ENCODE assay signal across 8 cellular contexts in the genomic region with DNA sequence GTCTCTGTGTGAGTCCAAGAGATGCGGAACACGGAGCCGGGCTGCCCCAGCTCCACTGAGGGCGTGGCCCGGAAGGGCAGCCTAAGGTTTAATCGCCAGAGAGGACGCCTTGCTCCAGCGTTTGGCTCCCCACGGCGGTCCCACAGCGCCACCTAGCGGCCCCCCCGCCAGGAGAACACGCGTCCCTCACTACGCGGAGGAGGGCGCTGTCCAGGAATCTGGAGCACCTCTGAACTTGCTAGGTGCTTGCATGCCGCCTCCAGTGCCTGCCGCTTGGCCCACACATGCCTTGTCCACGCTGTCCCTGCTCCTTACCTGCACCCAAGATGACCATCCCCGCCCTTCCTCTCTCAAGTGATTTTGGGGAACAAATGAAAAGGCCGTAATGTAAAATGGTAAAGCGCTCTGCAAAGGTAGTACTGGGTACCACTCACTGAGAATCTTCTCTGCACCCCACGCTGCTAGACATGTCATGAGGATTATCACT. TPM values are rescaled to one million over a fixed set of nuclear protein-coding genes. Genes with fewer than 3 reads are reported as not detected.
DNase-seq lines count a peak whose midpoint lies in the region; ATAC-seq and TF ChIP-seq lines count a peak whose summit lies in the region.

No MANE protein-coding gene starts in this region.

- ATAC-seq in GM21723 (IDR thresholded peaks at IDR 0.05; ENCODE audit: unreplicated experiment): peak; percentile 99

- no peaks in the 10 kb centered on the region for H3F3A ChIP-seq in DOHH2 (ENCODE audit: control insufficient read depth, insufficient read depth)

- H3K36me3 ChIP-seq in DOHH2 (ENCODE audit: control insufficient read depth, low read length) (no peaks in the 10 kb centered on the region), fibroblast of lung (ENCODE audit: control insufficient read depth, insufficient read depth, low read length) (no peaks in the 10 kb centered on the region)

- H3K27me3 Mint-ChIP-seq in IgD-negative memory B cell (peaks cover 28% of the 10 kb centered on the region), nephron progenitor cell (ENCODE audit: low read depth, poor library complexity) (peaks cover 59% of the 10 kb centered on the region)
- H3K27me3 Mint-ChIP-seq in activated T-cell treated with anti-CD3 and anti-CD28 coated beads, Interleukin-2, amount 50 U/mL, for 24 hours: peaks cover 33% of the 10 kb centered on the region
- peaks cover 30% of the 10 kb centered on the region for H3K27me3 Mint-ChIP-seq in stimulated activated naive CD8-positive, alpha-beta T cell treated with anti-CD3 and anti-CD28 coated beads, Interleukin-15, Interleukin-2, amounts not matched to agents 100 ng/mL and 50 ng/mL, for 24 hours

- peaks cover 6% of the 10 kb centered on the region; the same call in 1 of the 2 replicates for H3K4me1 ChIP-seq in DOHH2 (ENCODE audit: control insufficient read depth, low read length)
- peaks cover 3% of the 10 kb centered on the region for H3K4me1 ChIP-seq in fibroblast of lung (ENCODE audit: control insufficient read depth, extremely low read depth, insufficient read depth, low read length)

- peaks cover 10% of the 10 kb centered on the region; the same call in 1 of the 2 replicates for H3K27me3 ChIP-seq in DOHH2 (ENCODE audit: control insufficient read depth, low read length)
- peaks cover 7% of the 10 kb centered on the region for H3K27me3 ChIP-seq in fibroblast of lung (ENCODE audit: control insufficient read depth, insufficient read depth, low read length)

- peak overlapping the region; percentile 73 for H3K4me2 ChIP-seq in DOHH2 (ENCODE audit: low read length)
- peak overlapping the region; percentile 66 for H3K4me2 ChIP-seq in fibroblast of lung (ENCODE audit: extremely low read depth, insufficient read depth, low read length)

- H3K4me3 ChIP-seq in DOHH2 (ENCODE audit: low read length) (peak overlapping the region; percentile 58), fibroblast of lung (replicated peaks in 1 of 4; ENCODE audit: control extremely low read depth in 1 of 4, insufficient read depth in 1 of 4, low read depth in 3 of 4, low read length in 4 of 4) (no peak overlapping the region)

- H3K9me3 Mint-ChIP-seq in IgD-negative memory B cell: no peaks in the 10 kb centered on the region
- no peaks in the 10 kb centered on the region for H3K9me3 Mint-ChIP-seq in activated T-cell treated with anti-CD3 and anti-CD28 coated beads, Interleukin-2, amount 50 U/mL, for 24 hours
- no peaks in the 10 kb centered on the region for H3K9me3 Mint-ChIP-seq in nephron progenitor cell
- no peaks in the 10 kb centered on the region for H3K9me3 Mint-ChIP-seq in stimulated activated naive CD8-positive, alpha-beta T cell treated with anti-CD3 and anti-CD28 coated beads, Interleukin-15, Interleukin-2, amounts not matched to agents 100 ng/mL and 50 ng/mL, for 24 hours

- peaks cover 0 to 12% (median 0%) of the 10 kb centered on the region in 3 donors for H3K4me1 Mint-ChIP-seq in IgD-negative memory B cell
- H3K4me1 Mint-ChIP-seq in activated T-cell treated with anti-CD3 and anti-CD28 coated beads, Interleukin-2, amount 50 U/mL, for 24 hours (ENCODE audit: low read depth): peaks cover 18% of the 10 kb centered on the region
- peaks cover 16% of the 10 kb centered on the region for H3K4me1 Mint-ChIP-seq in nephron progenitor cell
- peaks cover 13% of the 10 kb centered on the region for H3K4me1 Mint-ChIP-seq in stimulated activated naive CD8-positive, alpha-beta T cell treated with anti-CD3 and anti-CD28 coated beads, Interleukin-15, Interleukin-2, amounts not matched to agents 100 ng/mL and 50 ng/mL, for 24 hours (ENCODE audit: low read depth)

- H2AFZ ChIP-seq in fibroblast of lung (ENCODE audit: low read length): peak overlapping the region; percentile 28

- H3K27ac ChIP-seq in DOHH2 (ENCODE audit: low read depth, low read length) (no peak overlapping the region), fibroblast of lung (ENCODE audit: insufficient read depth, low read length) (no peak overlapping the region)

- H4K20me1 ChIP-seq in DOHH2 (ENCODE audit: control insufficient read depth, insufficient read depth, low read depth, low read length) (no peaks in the 10 kb centered on the region), fibroblast of lung (ENCODE audit: control insufficient read depth, extremely low read depth, insufficient read depth, low read length) (no peaks in the 10 kb centered on the region)

- H3K4me3 Mint-ChIP-seq in IgD-negative memory B cell (peak overlapping the region in 3 of 4 donors; percentile 30 to 76 (median 59)), nephron progenitor cell (peak overlapping the region; percentile 52)
- peak overlapping the region; percentile 63 for H3K4me3 Mint-ChIP-seq in activated T-cell treated with anti-CD3 and anti-CD28 coated beads, Interleukin-2, amount 50 U/mL, for 24 hours
- peak overlapping the region; percentile 36 for H3K4me3 Mint-ChIP-seq in stimulated activated naive CD8-positive, alpha-beta T cell treated with anti-CD3 and anti-CD28 coated beads, Interleukin-15, Interleukin-2, amounts not matched to agents 100 ng/mL and 50 ng/mL, for 24 hours

- H3K36me3 Mint-ChIP-seq in IgD-negative memory B cell: no peaks in the 10 kb centered on the region
- no peaks in the 10 kb centered on the region for H3K36me3 Mint-ChIP-seq in activated T-cell treated with anti-CD3 and anti-CD28 coated beads, Interleukin-2, amount 50 U/mL, for 24 hours (ENCODE audit: low read depth)
- no peaks in the 10 kb centered on the region for H3K36me3 Mint-ChIP-seq in nephron progenitor cell (ENCODE audit: low read depth)
- H3K36me3 Mint-ChIP-seq in stimulated activated naive CD8-positive, alpha-beta T cell treated with anti-CD3 and anti-CD28 coated beads, Interleukin-15, Interleukin-2, amounts not matched to agents 100 ng/mL and 50 ng/mL, for 24 hours (ENCODE audit: low read depth): no peaks in the 10 kb centered on the region

- peak; percentile 94 for DNase-seq in activated T-cell treated with anti-CD3 and anti-CD28 coated beads, Interleukin-2, amount 50 U/mL, for 24 hours
- peak; percentile 64 to 77 for DNase-seq in fibroblast of lung (ENCODE audit: low read depth in 2 of 2)
- DNase-seq in nephron progenitor cell: peak; percentile 99

- TF ChIP-seq CTCF in DOHH2 (IDR thresholded peaks at IDR 0.05; ENCODE audit: low read depth, low read length, poor library complexity, severe bottlenecking): peak; percentile 99
- peak; percentile 98 to 99 for TF ChIP-seq CTCF in fibroblast of lung (conservative IDR thresholded peaks at IDR 0.05 in 1 of 2, IDR thresholded peaks at IDR 0.05 in 1 of 2; ENCODE audit: low read depth in 1 of 2, low read length in 2 of 2)
- peak; percentile 99 for TF ChIP-seq CTCF in nephron progenitor cell (IDR thresholded peaks at IDR 0.05)

- no peaks in the 10 kb centered on the region for H3K79me2 ChIP-seq in DOHH2 (ENCODE audit: control insufficient read depth, low read length)
- H3K79me2 ChIP-seq in fibroblast of lung (ENCODE audit: control insufficient read depth, insufficient read depth, low read length): no peaks in the 10 kb centered on the region

- H3K27ac Mint-ChIP-seq in IgD-negative memory B cell (peak overlapping the region in 1 of 3 donors; percentile 82), nephron progenitor cell (no peak overlapping the region)
- H3K27ac Mint-ChIP-seq in activated T-cell treated with anti-CD3 and anti-CD28 coated beads, Interleukin-2, amount 50 U/mL, for 24 hours: no peak overlapping the region
- no peak overlapping the region for H3K27ac Mint-ChIP-seq in stimulated activated naive CD8-positive, alpha-beta T cell treated with anti-CD3 and anti-CD28 coated beads, Interleukin-15, Interleukin-2, amounts not matched to agents 100 ng/mL and 50 ng/mL, for 24 hours

- no peak overlapping the region for H3K9ac ChIP-seq in fibroblast of lung (ENCODE audit: insufficient read depth, low read length)

- no peaks in the 10 kb centered on the region for H3K9me2 ChIP-seq in DOHH2 (replicated peaks; ENCODE audit: control insufficient read depth, low read length)

- no peaks in the 10 kb centered on the region for H3K9me3 ChIP-seq in DOHH2 (ENCODE audit: control insufficient read depth, insufficient read depth, low read length)
- H3K9me3 ChIP-seq in fibroblast of lung (ENCODE audit: control insufficient read depth, insufficient read depth, low read depth, low read length): no peaks in the 10 kb centered on the region

TF ChIP-seq in PFSK-1, 5 proteins besides CTCF, POLR2A, EP300 and RAD21 (continues in another document):
- TF ChIP-seq SIN3A (IDR thresholded peaks at IDR 0.05; ENCODE audit: borderline replicate concordance, insufficient read depth, low read length): no peak
- TF ChIP-seq POLR2AphosphoS5 (IDR thresholded peaks at IDR 0.05; ENCODE audit: low read depth, low read length): no peak
- TF ChIP-seq, protein P1, sequence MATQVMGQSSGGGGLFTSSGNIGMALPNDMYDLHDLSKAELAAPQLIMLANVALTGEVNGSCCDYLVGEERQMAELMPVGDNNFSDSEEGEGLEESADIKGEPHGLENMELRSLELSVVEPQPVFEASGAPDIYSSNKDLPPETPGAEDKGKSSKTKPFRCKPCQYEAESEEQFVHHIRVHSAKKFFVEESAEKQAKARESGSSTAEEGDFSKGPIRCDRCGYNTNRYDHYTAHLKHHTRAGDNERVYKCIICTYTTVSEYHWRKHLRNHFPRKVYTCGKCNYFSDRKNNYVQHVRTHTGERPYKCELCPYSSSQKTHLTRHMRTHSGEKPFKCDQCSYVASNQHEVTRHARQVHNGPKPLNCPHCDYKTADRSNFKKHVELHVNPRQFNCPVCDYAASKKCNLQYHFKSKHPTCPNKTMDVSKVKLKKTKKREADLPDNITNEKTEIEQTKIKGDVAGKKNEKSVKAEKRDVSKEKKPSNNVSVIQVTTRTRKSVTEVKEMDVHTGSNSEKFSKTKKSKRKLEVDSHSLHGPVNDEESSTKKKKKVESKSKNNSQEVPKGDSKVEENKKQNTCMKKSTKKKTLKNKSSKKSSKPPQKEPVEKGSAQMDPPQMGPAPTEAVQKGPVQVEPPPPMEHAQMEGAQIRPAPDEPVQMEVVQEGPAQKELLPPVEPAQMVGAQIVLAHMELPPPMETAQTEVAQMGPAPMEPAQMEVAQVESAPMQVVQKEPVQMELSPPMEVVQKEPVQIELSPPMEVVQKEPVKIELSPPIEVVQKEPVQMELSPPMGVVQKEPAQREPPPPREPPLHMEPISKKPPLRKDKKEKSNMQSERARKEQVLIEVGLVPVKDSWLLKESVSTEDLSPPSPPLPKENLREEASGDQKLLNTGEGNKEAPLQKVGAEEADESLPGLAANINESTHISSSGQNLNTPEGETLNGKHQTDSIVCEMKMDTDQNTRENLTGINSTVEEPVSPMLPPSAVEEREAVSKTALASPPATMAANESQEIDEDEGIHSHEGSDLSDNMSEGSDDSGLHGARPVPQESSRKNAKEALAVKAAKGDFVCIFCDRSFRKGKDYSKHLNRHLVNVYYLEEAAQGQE (IDR thresholded peaks at IDR 0.05; ENCODE audit: insufficient read depth in 1 of 2, low read depth in 2 of 2, low read length in 2 of 2): peak; percentile 71 to 88; a peak in 3 of 4 replicates
- TF ChIP-seq TAF1 (IDR thresholded peaks at IDR 0.05; ENCODE audit: borderline replicate concordance, insufficient read depth, low read length): no peak

RNA-seq across cellular contexts. Expression of a gene that starts 14.4 kb away (rescaled TPM):
- polyA plus RNA-seq in IgD-negative memory B cell (32.5 TPM), fibroblast of lung (56.7 and 64.6 TPM in 2 replicates)
- polyA plus RNA-seq in PFSK-1 (2012; ENCODE audit: insufficient read length, low read depth): 32.9 TPM
- total RNA-seq in fibroblast of lung: 81.3 and 90.1 TPM in 2 replicates
- polyA plus RNA-seq in fibroblast of lung (2012): 42.5 and 53.1 TPM in 2 replicates
- 1.1 and 3.3 TPM in 2 replicates for polyA minus RNA-seq in fibroblast of lung (ENCODE audit: low replicate concordance)
